In genomic region chr10:53209941-53210611, GRCh38 we compare ENCODE assay signal across 8 cellular contexts.
DNase-seq lines count a peak whose midpoint lies in the region; ATAC-seq and TF ChIP-seq lines count a peak whose summit lies in the region.

No MANE protein-coding gene starts in this region.

- H3K4me3 ChIP-seq in LNCaP clone FGC (ENCODE audit: low read depth, low read length): no peak overlapping the region
- H3K4me3 ChIP-seq in coronary artery: no peak overlapping the region

- peaks cover 7% of the 10 kb centered on the region for H3K36me3 Mint-ChIP-seq in mesothelial cell of epicardium

- peak overlapping the region; percentile 26 for H3K27ac Mint-ChIP-seq in mesothelial cell of epicardium

- H3K27me3 Mint-ChIP-seq in mesothelial cell of epicardium (ENCODE audit: low read depth): no peaks in the 10 kb centered on the region

- no peak for DNase-seq in GM10266 (ENCODE audit: extremely low spot score)
- peak; percentile 62 for DNase-seq in LNCaP clone FGC (ENCODE audit: low read depth)
- DNase-seq in astrocyte of the hippocampus (ENCODE audit: low read depth, low spot score): peak; percentile 38
- DNase-seq in mesothelial cell of epicardium (ENCODE audit: low spot score in 2 of 2, unreplicated experiment in 2 of 2): no peak
- DNase-seq in coronary artery (ENCODE audit: low spot score): no peak

- H3K9me3 Mint-ChIP-seq in mesothelial cell of epicardium: peaks cover 28% of the 10 kb centered on the region

- no peak overlapping the region for H3K4me3 Mint-ChIP-seq in mesothelial cell of epicardium

- ATAC-seq in HG02852 (IDR thresholded peaks at IDR 0.05; ENCODE audit: unreplicated experiment) (no peak), GM19035 (IDR thresholded peaks at IDR 0.05; ENCODE audit: unreplicated experiment) (no peak), HG03045 (IDR thresholded peaks at IDR 0.05; ENCODE audit: unreplicated experiment) (no peak)

- H3K4me1 Mint-ChIP-seq in mesothelial cell of epicardium: peaks cover 13% of the 10 kb centered on the region

- TF ChIP-seq CTCF in GM10266 (IDR thresholded peaks at IDR 0.05; ENCODE audit: control insufficient read depth, insufficient read depth, low read depth, missing control alignments) (peak; percentile 22), LNCaP clone FGC (IDR thresholded peaks at IDR 0.05; ENCODE audit: control insufficient read depth, extremely low read depth, insufficient read depth) (peak; percentile 72), mesothelial cell of epicardium (IDR thresholded peaks at IDR 0.05; ENCODE audit: unreplicated experiment) (peak; percentile 53), coronary artery (IDR thresholded peaks at IDR 0.05) (no peak)

- no peak overlapping the region for H3K27ac ChIP-seq in coronary artery

Comparison
In these comparisons a context has a peak if more than half of its experiments do, and no peak if none do; other contexts are left out.
1. DNase-seq: peak in LNCaP clone FGC (single experiment) and astrocyte of the hippocampus (single experiment); none in GM10266 (single experiment), mesothelial cell of epicardium (0 of 2) and coronary artery (single experiment).